ENCODE assay signal across 10 cellular contexts in the genomic region with DNA sequence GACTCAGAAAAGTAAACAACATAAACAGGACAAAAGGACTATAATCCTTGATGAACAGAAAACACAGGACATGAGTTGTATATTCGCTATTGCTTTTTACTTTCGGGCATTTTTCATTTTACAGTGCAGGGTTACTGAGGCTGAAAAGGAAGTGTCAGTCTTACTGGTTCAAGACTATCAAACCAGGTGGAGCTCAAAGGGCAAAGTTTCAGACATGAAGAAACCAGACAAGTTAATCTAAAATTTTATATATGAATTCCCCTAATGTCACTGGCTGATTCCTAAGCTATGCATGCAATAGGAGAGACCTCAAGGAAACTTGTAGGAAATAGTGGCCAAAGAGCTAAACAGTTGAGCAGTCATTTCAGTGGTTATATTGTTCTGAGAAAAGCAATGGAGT. TPM values are rescaled to one million over a fixed set of nuclear protein-coding genes. Genes with fewer than 3 reads are reported as not detected.
"Had no signal": no experiment of that assay in that cellular context is flagged by ENCODE, and none has a peak within 500 bp of the region (broad histone marks: within the 10 kb centered on the region; RNA-seq: fewer than 3 reads in every experiment).

No MANE protein-coding gene starts in this region.

- H3K27ac ChIP-seq: GM23248, HL-60 had no signal

- H3K4me3 ChIP-seq: GM23248, HAP-1, K562 had no signal

- H3K9me3 ChIP-seq: HAP-1 had no signal

- H3K4me1 ChIP-seq: HAP-1 had no signal

- ATAC-seq: HCT116, K562 had no signal

- FAIRE-seq: K562 had no signal

- H3K36me3 ChIP-seq: HAP-1 had no signal

- H3K9ac ChIP-seq: GM23248 had no signal

- DNase-seq: GM23248, GOT3, H7, IMR-90 had no signal

- H2AFZ ChIP-seq: GM23248 had no signal

RNA-seq across cellular contexts. Expression of a gene that starts 44.5 kb away (rescaled TPM):
- total RNA-seq: GM23248, H4, H7, HT1080, IMR-90, K562 had no signal
- polyA plus RNA-seq: GM23248, IMR-90, K562 had no signal
